12 cellular contexts compared by ENCODE assay signal in the genomic region with DNA sequence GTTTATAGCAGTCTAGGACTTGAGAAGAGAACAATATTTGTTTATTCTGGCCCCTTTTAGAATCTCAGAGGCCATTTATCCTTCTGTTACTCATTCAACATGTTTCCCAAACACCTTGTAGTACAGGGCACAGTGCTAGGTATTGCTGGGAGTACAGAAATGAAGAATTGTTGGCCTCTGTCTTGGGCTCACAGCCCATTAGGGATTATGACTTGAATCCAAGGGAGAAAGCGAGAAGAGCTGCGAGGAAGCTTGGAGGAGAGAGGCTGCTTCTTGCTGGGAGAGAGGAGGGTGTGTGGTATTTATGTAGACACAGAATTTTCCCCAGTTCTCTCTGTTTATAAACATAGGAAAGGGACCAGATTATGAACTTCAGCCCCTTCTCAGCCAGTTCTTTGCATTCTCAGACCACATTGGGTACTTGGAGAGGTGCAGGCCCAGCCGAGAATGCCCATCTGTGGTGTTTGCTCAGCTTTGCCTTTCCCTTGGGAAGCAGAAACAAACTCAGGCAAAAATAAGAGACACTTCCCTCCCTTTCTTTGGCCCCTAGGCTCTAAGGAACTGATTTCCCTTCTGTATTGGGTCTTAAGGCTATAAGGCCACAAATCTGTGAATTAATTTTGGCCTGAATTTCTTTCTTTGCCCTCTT. TPM values are rescaled to one million over a fixed set of nuclear protein-coding genes. Genes with fewer than 3 reads are reported as not detected.
DNase-seq lines count a peak whose midpoint lies in the region; TF ChIP-seq lines count a peak whose summit lies in the region.
"Had no signal": no experiment of that assay in that cellular context is flagged by ENCODE, and none has a peak within 500 bp of the region (broad histone marks: within the 10 kb centered on the region; RNA-seq: fewer than 3 reads in every experiment).

No MANE protein-coding gene starts in this region.

- H3K4me1 ChIP-seq in PC-9 (replicated peaks; ENCODE audit: insufficient read depth) (peaks cover 17% of the 10 kb centered on the region), left ventricle myocardium inferior (peaks cover 100% of the 10 kb centered on the region), sigmoid colon (peaks cover 0 to 96% (median 89%) of the 10 kb centered on the region in 4 donors), Peyer's patch (peaks cover 0 to 96% (median 15%) of the 10 kb centered on the region in 4 donors)

- POLR2A ChIA-PET in PC-9 (lab: Charles Lee; ENCODE audit: unreplicated experiment), result interaction anchor here (0.5 kb wide), 1 partner anchor 85 kb away, joined by 4 read pairs; no protein-coding TSS in a partner anchor

- intact Hi-C loops in CD14-positive monocyte (cut with micrococcal nuclease), result loop anchor here in 1 of 2 donors (5.0 kb wide), 1 partner anchor 382 kb away; no protein-coding TSS in a partner anchor
- intact Hi-C loops in PC-9 (cut with micrococcal nuclease; ENCODE audit: unreplicated experiment), result no loop called here
- intact Hi-C loops in left ventricle myocardium inferior (cut with micrococcal nuclease), result no loop called here
- intact Hi-C loops in sigmoid colon (cut with DNase I), result no loop called here

- no peak overlapping the region for H3K4me3 ChIP-seq in PC-9
- H3K4me3 ChIP-seq in left ventricle myocardium inferior, result no peak overlapping the region
- no peak overlapping the region for H3K4me3 ChIP-seq in sigmoid colon
- no peak overlapping the region for H3K4me3 ChIP-seq in Peyer's patch
- H3K4me3 ChIP-seq: GM23248 had no signal

- BruUV-seq in PC-9 (replicated peaks; lab: Mats Ljungman, UMichigan), result no TSS peak

- peaks cover 31% of the 10 kb centered on the region for H3F3A ChIP-seq in PC-9 (ENCODE audit: insufficient read depth, low read depth)

- no peak for TF ChIP-seq POLR2A in sigmoid colon (IDR thresholded peaks at IDR 0.05)
- TF ChIP-seq POLR2A in Peyer's patch (IDR thresholded peaks at IDR 0.05), result no peak

- peaks cover 31 to 54% of the 10 kb centered on the region in 2 donors for H3K36me3 Mint-ChIP-seq in CD14-positive monocyte

- no peaks in the 10 kb centered on the region for H3K9me2 ChIP-seq in PC-9 (ENCODE audit: insufficient read depth)

- 58 to 61% methylated on average over 3 of the region's 3 CpGs for WGBS in sigmoid colon, 2 donors

- no peak overlapping the region for H2AFZ ChIP-seq in PC-9
- H2AFZ ChIP-seq: GM23248 had no signal

- TF ChIP-seq CTCF in CD14-positive monocyte (IDR thresholded peaks at IDR 0.05) (no peak), PC-9 (conservative IDR thresholded peaks at IDR 0.05) (no peak), left ventricle myocardium inferior (IDR thresholded peaks at IDR 0.05; ENCODE audit: borderline replicate concordance) (no peak), sigmoid colon (IDR thresholded peaks at IDR 0.05) (no peak), Peyer's patch (IDR thresholded peaks at IDR 0.05) (no peak)

- H3K9me3 Mint-ChIP-seq in CD14-positive monocyte, result peaks cover 0 to under 1% (median 0%) of the 10 kb centered on the region in 7 donors

- DNase-seq in CD14-positive monocyte (ENCODE audit: low spot score) (no peak), PC-9 (no peak), left ventricle myocardium inferior (no peak), sigmoid colon (no peak), NCI-H128 (lab: John Stamatoyannopoulos, UW; ENCODE audit: unreplicated experiment) (no peak), NCI-H526 treated with DMSO at 0.1 percent for 48 hours (lab: John Stamatoyannopoulos, UW) (no peak), NCI-H1417 treated with DMSO at 0.1 percent for 48 hours (lab: John Stamatoyannopoulos, UW) (no peak), Peyer's patch (no peak)
- DNase-seq: activated T-cell treated with anti-CD3 and anti-CD28 coated beads, Interleukin-2, amount 50 U/mL, for 1 hour; cerebellar nuclear complex; foreskin fibroblast; GM23248 had no signal

- H3K27ac Mint-ChIP-seq in CD14-positive monocyte, result peak overlapping the region in 4 of 7 donors; percentile 10 to 74 (median 49)

- no peak overlapping the region for H3K4me2 ChIP-seq in PC-9

- H3K27ac ChIP-seq in PC-9 (peak overlapping the region; percentile 0; the same call in 1 of the 2 replicates), left ventricle myocardium inferior (replicated peaks) (peak overlapping the region; percentile 46), sigmoid colon (peak overlapping the region; percentile 66 to 79 (median 70)), Peyer's patch (peak overlapping the region in 1 of 4 donors; percentile 11)
- H3K27ac ChIP-seq: GM23248 had no signal

- peaks cover 9% of the 10 kb centered on the region for H3K36me3 ChIP-seq in PC-9 (ENCODE audit: low read depth)
- no peaks in the 10 kb centered on the region for H3K36me3 ChIP-seq in left ventricle myocardium inferior
- H3K36me3 ChIP-seq in sigmoid colon, result no peaks in the 10 kb centered on the region
- H3K36me3 ChIP-seq in Peyer's patch, result no peaks in the 10 kb centered on the region

- H3K79me2 ChIP-seq in PC-9 (ENCODE audit: low read depth), result peaks cover 100% of the 10 kb centered on the region

- H3K27me3 ChIP-seq in PC-9 (ENCODE audit: insufficient read depth, low read depth) (no peaks in the 10 kb centered on the region), left ventricle myocardium inferior (ENCODE audit: low read depth) (no peaks in the 10 kb centered on the region), sigmoid colon (no peaks in the 10 kb centered on the region), Peyer's patch (no peaks in the 10 kb centered on the region)

- H3K4me3 Mint-ChIP-seq in CD14-positive monocyte, result no peak overlapping the region

- peaks cover 68% of the 10 kb centered on the region for H3K4me1 Mint-ChIP-seq in CD14-positive monocyte

- H3K27me3 Mint-ChIP-seq in CD14-positive monocyte (ENCODE audit: low read depth in 3 of 3), result no peaks in the 10 kb centered on the region

- no peak for TF ChIP-seq EP300 in sigmoid colon (IDR thresholded peaks at IDR 0.05)

- peaks cover 94% of the 10 kb centered on the region for H4K20me1 ChIP-seq in PC-9 (ENCODE audit: insufficient read depth)

- CTCF ChIA-PET in PC-9 (lab: Charles Lee), result no interaction called here

- H3K9me3 ChIP-seq in PC-9 (ENCODE audit: insufficient read depth, low read depth), result no peaks in the 10 kb centered on the region
- no peaks in the 10 kb centered on the region for H3K9me3 ChIP-seq in left ventricle myocardium inferior (replicated peaks)
- no peaks in the 10 kb centered on the region for H3K9me3 ChIP-seq in sigmoid colon
- H3K9me3 ChIP-seq in Peyer's patch, result no peaks in the 10 kb centered on the region

RNA-seq across cellular contexts. Expression of gene CHMP4B, which starts 17.9 kb away (rescaled TPM):
- polyA plus RNA-seq in CD14-positive monocyte, result 10 to 100 TPM in 1 of 2 donors, 1 to 10 TPM in 1; 7.1 to 10.0 TPM
- 176 and 180 TPM in 2 replicates for total RNA-seq in PC-9 (2021)
- 104 TPM for total RNA-seq in left ventricle myocardium inferior
- total RNA-seq in sigmoid colon, result 100 to 1,000 TPM; 102 to 115 (median 108) TPM
- polyA plus RNA-seq in sigmoid colon, result 100 to 1,000 TPM; 212 to 394 (median 250) TPM
- 100 to 1,000 TPM in 3 of 4 donors, 10 to 100 TPM in 1; 80.0 to 137 (median 111) TPM for total RNA-seq in Peyer's patch
